ENCODE assay signal across 9 cellular contexts in genomic region chr4:182465979-182466378, GRCh38.
"Had no signal": no experiment of that assay in that cellular context is flagged by ENCODE, and none has a peak within 500 bp of the region (broad histone marks: within the 10 kb centered on the region; RNA-seq: fewer than 3 reads in every experiment).

No MANE protein-coding gene starts in this region.

- H2AFZ ChIP-seq: GM23248 had no signal

- H3K9ac ChIP-seq: GM23248 had no signal

- DNase-seq: GM23248, GOT3, H9, HCEC 1CT, IMR-90, KG1 had no signal

- FAIRE-seq: H54, HTR-8/SVneo, K562 had no signal

- H3K4me3 ChIP-seq: GM23248, K562 had no signal

- ATAC-seq: K562 had no signal

- H3K27ac ChIP-seq: GM23248 had no signal
